Comparison of ENCODE assay signal across 8 cellular contexts in the genomic region with DNA sequence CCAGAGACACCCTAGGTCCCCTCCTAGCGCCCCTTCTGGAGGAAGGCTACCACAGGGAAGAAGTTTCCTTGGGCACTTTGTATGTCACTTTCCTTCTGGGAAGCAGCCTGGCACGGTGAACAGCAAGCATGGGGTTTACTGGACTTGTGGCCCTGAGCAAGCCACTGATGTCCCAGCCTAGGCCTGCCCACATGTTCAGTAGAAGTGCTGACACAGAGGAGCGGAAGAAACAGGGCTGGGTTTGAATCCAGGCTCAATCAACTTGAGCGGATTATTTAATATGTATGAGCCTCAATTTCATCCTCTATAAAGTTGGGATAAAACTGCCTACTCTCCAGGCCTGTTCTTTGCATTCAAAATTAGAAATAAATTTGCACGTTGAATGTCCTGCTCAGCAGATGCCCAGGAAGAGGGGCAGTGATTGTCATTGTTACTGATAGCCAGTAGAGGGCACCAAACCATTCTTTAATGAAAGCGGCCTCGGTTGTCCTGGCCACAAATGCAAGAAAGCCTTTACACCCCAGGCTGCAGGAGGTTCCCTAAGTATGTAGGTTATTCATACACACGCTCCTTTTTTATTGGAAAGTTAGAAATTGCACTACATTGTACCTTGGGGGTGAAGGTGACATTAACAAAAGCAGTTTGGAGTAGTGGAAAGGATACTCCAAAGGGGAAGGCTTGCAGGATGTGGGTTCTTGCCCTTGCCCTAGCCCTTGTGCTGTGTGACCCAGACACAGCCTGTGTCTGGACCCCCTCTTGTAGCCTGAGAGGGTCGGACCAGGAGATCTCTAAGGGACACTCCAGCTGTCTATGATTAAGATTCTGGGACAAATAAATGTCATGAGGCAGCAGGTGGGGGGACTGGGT. TPM values are rescaled to one million over a fixed set of nuclear protein-coding genes. Genes with fewer than 3 reads are reported as not detected.
DNase-seq lines count a peak whose midpoint lies in the region; ATAC-seq, FAIRE-seq and TF ChIP-seq lines count a peak whose summit lies in the region.

No MANE protein-coding gene starts in this region.

- CTCF ChIA-PET in GM10248 (lab: Yijun Ruan, JAX): interaction anchor here (2.7 kb wide), 1 partner anchor 11 kb away, joined by 10 read pairs; no protein-coding TSS in a partner anchor
- CTCF ChIA-PET in HepG2 (lab: Yijun Ruan, JAX; ENCODE audit: low intra/inter-chr PET ratio, low total read pairs): interaction anchor here (1.2 to 3.1 kb wide), 2 partner anchors 93 to 190 kb away, joined by 5 to 22 read pairs; no protein-coding TSS in a partner anchor

- no TSS peak for BruUV-seq in HepG2 (replicated peaks; lab: Mats Ljungman, UMichigan)

- no peaks in the 10 kb centered on the region for H3K36me3 ChIP-seq in HepG2 (replicated peaks in 1 of 2; ENCODE audit: control insufficient read depth in 1 of 2, insufficient read depth in 2 of 2, low read length in 2 of 2)

- no peak for TF ChIP-seq POLR2A in HepG2 (IDR thresholded peaks at IDR 0.05; ENCODE audit: insufficient read depth in 1 of 2, low read depth in 2 of 2, low read length in 2 of 2)

- TF ChIP-seq CTCF in GM10248 (IDR thresholded peaks at IDR 0.05; ENCODE audit: control extremely low read depth, extremely low read depth, low read depth, missing control alignments): peak; percentile 82
- peak; percentile 54; the same call in 1 of the 2 replicates for TF ChIP-seq CTCF in WI38 (IDR thresholded peaks at IDR 0.05; ENCODE audit: low read depth, low read length)
- peak; percentile 87 for TF ChIP-seq CTCF in HepG2 (CRISPR knock-in tag; IDR thresholded peaks at IDR 0.05)

- H3K4me2 ChIP-seq in HepG2 (ENCODE audit: low read depth, low read length): no peak overlapping the region; the same call in 1 of the 2 replicates

- no peaks in the 10 kb centered on the region for H3K79me2 ChIP-seq in HepG2 (ENCODE audit: insufficient read depth, low read length)

- TF ChIP-seq EP300 in HepG2 (IDR thresholded peaks at IDR 0.05; ENCODE audit: low read depth in 2 of 2, low read length in 2 of 2) (no peak), HepG2 (CRISPR knock-in tag; IDR thresholded peaks at IDR 0.05; ENCODE audit: borderline replicate concordance) (no peak)

- H3K27ac Mint-ChIP-seq in stimulated activated memory B cell treated with anti-CD40 and anti-IgM and Interleukin-4, amounts not matched to agents 10 μg/mL and 1 μg/mL and 100 μg/mL, for 72 hours: no peak overlapping the region

- peak; percentile 88 for TF ChIP-seq RAD21 in HepG2 (CRISPR knock-in tag; IDR thresholded peaks at IDR 0.05)

- peaks cover 6% of the 10 kb centered on the region for H3K4me1 Mint-ChIP-seq in stimulated activated memory B cell treated with anti-CD40 and anti-IgM and Interleukin-4, amounts not matched to agents 10 μg/mL and 1 μg/mL and 100 μg/mL, for 72 hours

- H3K4me3 Mint-ChIP-seq in stimulated activated memory B cell treated with anti-CD40 and anti-IgM and Interleukin-4, amounts not matched to agents 10 μg/mL and 1 μg/mL and 100 μg/mL, for 72 hours: no peak overlapping the region

- H4K20me1 ChIP-seq in HepG2 (ENCODE audit: insufficient read depth, low read length): no peaks in the 10 kb centered on the region

- no peak overlapping the region for H3K4me3 ChIP-seq in WI38 (ENCODE audit: low read depth, low read length)
- H3K4me3 ChIP-seq in HepG2 (replicated peaks in 1 of 3; ENCODE audit: insufficient read depth in 1 of 3, low read depth in 2 of 3, low read length in 3 of 3): no peak overlapping the region

- peaks cover 26% of the 10 kb centered on the region for H3K4me1 ChIP-seq in HepG2 (ENCODE audit: insufficient read depth, low read length)

- DNase-seq in GM10248 (ENCODE audit: extremely low spot score) (peak; percentile 81), NCI-H2196 treated with DMSO at 0.1 percent for 48 hours (lab: John Stamatoyannopoulos, UW; ENCODE audit: unreplicated experiment) (peak; percentile 61), dedifferentiated amniotic fluid mesenchymal stem cell (ENCODE audit: extremely low spot score) (peak; percentile 73), HepG2 (ENCODE audit: low spot score) (peak; percentile 44)

- FAIRE-seq in HepG2 (lab: Jason Lieb, UNC): peak; percentile 61

- no peak overlapping the region for H3K9ac ChIP-seq in HepG2 (ENCODE audit: insufficient read depth, low read depth, low read length)

- in situ Hi-C loops in HepG2 (cut with HindIII; ENCODE audit: extremely low pct_ligation_motif_present, low pct_unique_long_range_greater_than_20kb): loop anchor here (5.0 kb wide), 1 partner anchor 182 kb away; no protein-coding TSS in a partner anchor

- peaks cover 42% of the 10 kb centered on the region for H3K27me3 Mint-ChIP-seq in stimulated activated memory B cell treated with anti-CD40 and anti-IgM and Interleukin-4, amounts not matched to agents 10 μg/mL and 1 μg/mL and 100 μg/mL, for 72 hours

- POLR2A ChIA-PET in GM10248 (lab: Yijun Ruan, JAX) (no interaction called here), HepG2 (lab: Yijun Ruan, JAX) (no interaction called here)

- H2AFZ ChIP-seq in HepG2 (ENCODE audit: low read length): no peak overlapping the region

- intact Hi-C loops in HepG2 (cut with micrococcal nuclease; ENCODE audit: unreplicated experiment): loop anchor here (1.0 kb wide), 4 partner anchors 93 to 244 kb away; no protein-coding TSS in a partner anchor

- H3K9me3 ChIP-seq in HepG2 (ENCODE audit: low read length): no peaks in the 10 kb centered on the region

- ATAC-seq in HG02884 (IDR thresholded peaks at IDR 0.05; ENCODE audit: unreplicated experiment) (peak; percentile 84), HepG2 (peak; percentile 92), GM21423 (IDR thresholded peaks at IDR 0.05; ENCODE audit: unreplicated experiment) (no peak)
- ATAC-seq in stimulated activated memory B cell treated with anti-CD40 and anti-IgM and Interleukin-4, amounts not matched to agents 10 μg/mL and 1 μg/mL and 100 μg/mL, for 72 hours: peak; percentile 80

- H3K27me3 ChIP-seq in HepG2 (ENCODE audit: control insufficient read depth in 1 of 2, insufficient read depth in 2 of 2, low read length in 2 of 2): no peaks in the 10 kb centered on the region

- H3K36me3 Mint-ChIP-seq in stimulated activated memory B cell treated with anti-CD40 and anti-IgM and Interleukin-4, amounts not matched to agents 10 μg/mL and 1 μg/mL and 100 μg/mL, for 72 hours: no peaks in the 10 kb centered on the region

- no peaks in the 10 kb centered on the region for H3K9me3 Mint-ChIP-seq in stimulated activated memory B cell treated with anti-CD40 and anti-IgM and Interleukin-4, amounts not matched to agents 10 μg/mL and 1 μg/mL and 100 μg/mL, for 72 hours

- WGBS in HepG2 (ENCODE audit: low lambda C conversion rate): 24% methylated on average over 8 of the region's 9 CpGs

- H3K27ac ChIP-seq in HepG2 (ENCODE audit: extremely low read length, insufficient read depth, low read length): no peak overlapping the region

TF ChIP-seq in HepG2, 621 proteins besides CTCF, POLR2A, EP300 and RAD21 (continues in another document):
- TF ChIP-seq, protein P1, sequence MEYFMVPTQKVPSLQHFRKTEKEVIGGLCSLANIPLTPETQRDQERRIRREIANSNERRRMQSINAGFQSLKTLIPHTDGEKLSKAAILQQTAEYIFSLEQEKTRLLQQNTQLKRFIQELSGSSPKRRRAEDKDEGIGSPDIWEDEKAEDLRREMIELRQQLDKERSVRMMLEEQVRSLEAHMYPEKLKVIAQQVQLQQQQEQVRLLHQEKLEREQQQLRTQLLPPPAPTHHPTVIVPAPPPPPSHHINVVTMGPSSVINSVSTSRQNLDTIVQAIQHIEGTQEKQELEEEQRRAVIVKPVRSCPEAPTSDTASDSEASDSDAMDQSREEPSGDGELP (IDR thresholded peaks at IDR 0.05; ENCODE audit: borderline replicate concordance, low read depth): no peak
- no peak for TF ChIP-seq FLYWCH1 (CRISPR knock-in tag; IDR thresholded peaks at IDR 0.05)
- TF ChIP-seq MIXL1 (CRISPR knock-in tag; IDR thresholded peaks at IDR 0.05): peak; percentile 58; the same call in 1 of the 2 replicates
- 0 out of 4 replicates have a peak, but pooled peaks of 1 of the 2 experiments have one; percentile 34 for TF ChIP-seq KLF16 (CRISPR knock-in tag; IDR thresholded peaks at IDR 0.05)
- TF ChIP-seq SNRNP70 (IDR thresholded peaks at IDR 0.05; ENCODE audit: low read depth, low read length): no peak

RNA-seq across cellular contexts. Expression of a gene that starts 13.4 kb away (rescaled TPM):
- 12.5 and 15.2 TPM in 2 replicates for total RNA-seq in HepG2 (2016; rRNA removed; fragmentation: Illumina TruSeq; extraction: Trizol)
- 6.3 TPM in 2 replicates for total RNA-seq in HepG2 (2016; cell fraction: cytosol; rRNA removed; fragmentation: Illumina TruSeq; extraction: Trizol; ENCODE audit: low read depth)
- total RNA-seq in HepG2 (2016; cell fraction: insoluble cytoplasmic fraction; rRNA removed; fragmentation: Illumina TruSeq; extraction: Trizol): 12.1 and 13.9 TPM in 2 replicates
- 6.6 and 7.3 TPM in 2 replicates for total RNA-seq in HepG2 (2016; cell fraction: membrane; rRNA removed; fragmentation: Illumina TruSeq; extraction: Trizol)
- 14.5 and 16.6 TPM in 2 replicates for total RNA-seq in HepG2 (2016; cell fraction: nucleus; rRNA removed; fragmentation: Illumina TruSeq; extraction: Trizol)
- polyA plus RNA-seq in HepG2 (2011; rRNA removed): 2.3 and 2.5 TPM in 2 replicates
- polyA plus RNA-seq in HepG2 (2011; cell fraction: cytosol; rRNA removed): 1.2 and 1.4 TPM in 2 replicates
- 1.9 and 3.0 TPM in 2 replicates for polyA plus RNA-seq in HepG2 (2011; cell fraction: nucleus; rRNA removed)
- polyA plus RNA-seq in HepG2 (2012): 8.1 and 11.3 TPM in 2 replicates
- 5.1 and 5.4 TPM in 2 replicates for polyA plus RNA-seq in HepG2 (2016; cell fraction: cytosol; fragmentation: Illumina TruSeq; extraction: Trizol; ENCODE audit: low read depth)
- polyA plus RNA-seq in HepG2 (2016; cell fraction: insoluble cytoplasmic fraction; fragmentation: Illumina TruSeq; extraction: Trizol; ENCODE audit: low read depth): 14.8 and 17.1 TPM in 2 replicates
- 5.3 and 5.8 TPM in 2 replicates for polyA plus RNA-seq in HepG2 (2016; cell fraction: membrane; fragmentation: Illumina TruSeq; extraction: Trizol; ENCODE audit: low read depth)
- 16.5 and 19.7 TPM in 2 replicates for polyA plus RNA-seq in HepG2 (2016; cell fraction: nucleus; fragmentation: Illumina TruSeq; extraction: Trizol; ENCODE audit: insufficient read depth, low read depth)
- 0.77 and 1.4 TPM in 2 replicates for polyA minus RNA-seq in HepG2 (2011; rRNA and poly(A)+ RNA removed; ENCODE audit: low replicate concordance)
- 1.3 and 3.5 TPM in 2 replicates for polyA minus RNA-seq in HepG2 (2011; cell fraction: cytosol; rRNA and poly(A)+ RNA removed)
- 16.7 and 17.8 TPM in 2 replicates for polyA minus RNA-seq in HepG2 (2011; cell fraction: nucleus; rRNA and poly(A)+ RNA removed)
